Comparison of ENCODE assay signal across 10 cellular contexts in genomic region chr12:120720234-120720968, GRCh38. TPM values are rescaled to one million over a fixed set of nuclear protein-coding genes. Genes with fewer than 3 reads are reported as not detected.
DNase-seq lines count a peak whose midpoint lies in the region; ATAC-seq, FAIRE-seq and TF ChIP-seq lines count a peak whose summit lies in the region.
"Had no signal": no experiment of that assay in that cellular context is flagged by ENCODE, and none has a peak within 500 bp of the region (broad histone marks: within the 10 kb centered on the region; RNA-seq: fewer than 3 reads in every experiment).

No MANE protein-coding gene starts in this region.

- H3K18ac ChIP-seq in IMR-90 (ENCODE audit: low read depth, low read length), result no peak overlapping the region

- DNase-seq in A172 (ENCODE audit: low spot score) (peak; percentile 26), IMR-90 (peak; percentile 71), chondrocyte (ENCODE audit: low spot score) (no peak), left colon (no peak), HPDE6-E6E7 (ENCODE audit: extremely low spot score) (no peak), RCC 7860 (ENCODE audit: low spot score) (no peak)
- DNase-seq in stimulated activated effector memory CD8-positive, alpha-beta T cell treated with anti-CD3 and anti-CD28 coated beads, Interleukin-12 subunit alpha, Interleukin-12 subunit beta, amount 100 ng/mL, for 72 hours (ENCODE audit: low spot score in 2 of 2), result no peak
- DNase-seq: DND-41, H9 had no signal

- H3K9me3 Mint-ChIP-seq in chondrocyte (ENCODE audit: low read depth), result no peaks in the 10 kb centered on the region
- H3K9me3 Mint-ChIP-seq in stimulated activated effector memory CD8-positive, alpha-beta T cell treated with anti-CD3 and anti-CD28 coated beads, Interleukin-12 subunit alpha, Interleukin-12 subunit beta, amount 100 ng/mL, for 72 hours, result no peaks in the 10 kb centered on the region
- H3K9me3 Mint-ChIP-seq: H9 had no signal

- BruUV-seq in IMR-90 (replicated peaks; lab: Mats Ljungman, UMichigan), result no TSS peak

- H2AK5ac ChIP-seq in IMR-90 (ENCODE audit: low read depth, low read length), result no peak overlapping the region

- no peak overlapping the region for H2BK120ac ChIP-seq in IMR-90 (ENCODE audit: low read depth, low read length)

- H3K36me3 ChIP-seq in IMR-90 (ENCODE audit: control insufficient read depth, insufficient read depth, low read length), result peaks cover 43% of the 10 kb centered on the region

- H3K9me1 ChIP-seq in IMR-90 (ENCODE audit: insufficient read depth, low read length), result peaks cover 15% of the 10 kb centered on the region

- no peak overlapping the region for H3K4me3 ChIP-seq in IMR-90 (ENCODE audit: insufficient read depth, low read depth, low read length)

- H3K27me3 ChIP-seq in IMR-90 (ENCODE audit: control insufficient read depth, insufficient read depth, low read length), result no peaks in the 10 kb centered on the region

- in situ Hi-C loops in IMR-90 (cut with MboI; ENCODE audit: low sequenced_read_pairs), result no loop called here

- H3K23ac ChIP-seq in IMR-90 (ENCODE audit: low read depth, low read length), result no peak overlapping the region

- peaks cover 42% of the 10 kb centered on the region for H3K36me3 Mint-ChIP-seq in chondrocyte (ENCODE audit: low read depth)
- H3K36me3 Mint-ChIP-seq in stimulated activated effector memory CD8-positive, alpha-beta T cell treated with anti-CD3 and anti-CD28 coated beads, Interleukin-12 subunit alpha, Interleukin-12 subunit beta, amount 100 ng/mL, for 72 hours, result peaks cover 90% of the 10 kb centered on the region

- no peak overlapping the region for H3K14ac ChIP-seq in IMR-90 (replicated peaks; ENCODE audit: low read depth, low read length)

- no peak overlapping the region for H2BK20ac ChIP-seq in IMR-90 (ENCODE audit: low read depth, low read length)

- WGBS in IMR-90 (ENCODE audit: extremely low coverage in 2 of 2, insufficient read length in 1 of 2), 2 experiments, result 100% methylated on average over 1 of the region's 7 CpGs; no CpG with 5 or more reads in 1 of the 2 experiments

- no peaks in the 10 kb centered on the region for H4K20me1 ChIP-seq in IMR-90 (ENCODE audit: insufficient read depth, low read length)

- no peak overlapping the region for H2BK5ac ChIP-seq in IMR-90 (ENCODE audit: low read depth, low read length, poor library complexity, severe bottlenecking)

- TF ChIP-seq POLR2A in IMR-90 (IDR thresholded peaks at IDR 0.05; ENCODE audit: low read depth, low read length), result no peak

- no peak for FAIRE-seq in RCC 7860 (lab: Jason Lieb, UNC)

- TF ChIP-seq CTCF in IMR-90 (conservative IDR thresholded peaks at IDR 0.05; ENCODE audit: low read depth, low read length) (no peak), chondrocyte (IDR thresholded peaks at IDR 0.05) (no peak)

- ATAC-seq in IMR-90 (ENCODE audit: low read depth) (peak; percentile 74), left colon (peak; percentile 10), GM19395 (IDR thresholded peaks at IDR 0.05; ENCODE audit: unreplicated experiment) (no peak)
- no peak for ATAC-seq in stimulated activated effector memory CD8-positive, alpha-beta T cell treated with anti-CD3 and anti-CD28 coated beads, Interleukin-12 subunit alpha, Interleukin-12 subunit beta, amount 100 ng/mL, for 72 hours

- H3K9me3 ChIP-seq in IMR-90 (ENCODE audit: control insufficient read depth, insufficient read depth, low read length), result no peaks in the 10 kb centered on the region

- dilution Hi-C loops in IMR-90 (cut with HindIII; ENCODE audit: low sequenced_read_pairs, unreplicated experiment), result no loop called here

- no peaks in the 10 kb centered on the region for H3K27me3 Mint-ChIP-seq in chondrocyte (ENCODE audit: low read depth)

- H2BK15ac ChIP-seq in IMR-90 (ENCODE audit: low read depth, low read length), result no peak overlapping the region

- intact Hi-C loops in IMR-90 (cut with micrococcal nuclease) (no loop called here), left colon (cut with DNase I, micrococcal nuclease) (no loop called here)

- H3K27ac Mint-ChIP-seq in chondrocyte (ENCODE audit: unreplicated experiment), result peak overlapping the region; percentile 37
- H3K27ac Mint-ChIP-seq in stimulated activated effector memory CD8-positive, alpha-beta T cell treated with anti-CD3 and anti-CD28 coated beads, Interleukin-12 subunit alpha, Interleukin-12 subunit beta, amount 100 ng/mL, for 72 hours, result no peak overlapping the region
- H3K27ac Mint-ChIP-seq: H9 had no signal

- H4K8ac ChIP-seq in IMR-90 (ENCODE audit: low read depth in 2 of 2, low read length in 2 of 2), result no peak overlapping the region

- no peak overlapping the region for H4K5ac ChIP-seq in IMR-90 (ENCODE audit: low read depth, low read length)

- H2AFZ ChIP-seq in IMR-90 (replicated peaks; ENCODE audit: low read length, poor library complexity), result no peak overlapping the region

- H3K56ac ChIP-seq in IMR-90 (ENCODE audit: extremely low read depth, insufficient read depth, low read length), result no peak overlapping the region

- no peak overlapping the region; the same call in 1 of the 2 replicates for H3K4me2 ChIP-seq in IMR-90 (ENCODE audit: low read depth, low read length)

- H3K9ac ChIP-seq in IMR-90 (ENCODE audit: low read depth, low read length), result no peak overlapping the region

- CTCF ChIA-PET in IMR-90 (lab: Yijun Ruan, JAX), result interaction anchor here (0.5 to 0.9 kb wide), 4 partner anchors 137 to 251 kb away, joined by 3 to 5 read pairs (median 4); no protein-coding TSS in a partner anchor

- no peak overlapping the region for H4K91ac ChIP-seq in IMR-90 (ENCODE audit: insufficient read depth, low read depth, low read length)

- H3K4me1 ChIP-seq in IMR-90 (ENCODE audit: control insufficient read depth, insufficient read depth, low read length), result peaks cover 13% of the 10 kb centered on the region; the same call in 1 of the 2 replicates

- H3K79me1 ChIP-seq in IMR-90 (ENCODE audit: low read depth in 1 of 2, low read length in 2 of 2), result peaks cover 19 to 34% of the 10 kb centered on the region in 2 experiments; a peak in 3 of 4 replicates

- POLR2A ChIA-PET in IMR-90 (lab: Charles Lee; ENCODE audit: unreplicated experiment), result no interaction called here

- no peak overlapping the region for H2AK9ac ChIP-seq in IMR-90 (replicated peaks; ENCODE audit: low read depth, low read length, poor library complexity)

- H3K4me3 Mint-ChIP-seq in chondrocyte (ENCODE audit: unreplicated experiment), result no peak overlapping the region
- no peak overlapping the region for H3K4me3 Mint-ChIP-seq in stimulated activated effector memory CD8-positive, alpha-beta T cell treated with anti-CD3 and anti-CD28 coated beads, Interleukin-12 subunit alpha, Interleukin-12 subunit beta, amount 100 ng/mL, for 72 hours
- H3K4me3 Mint-ChIP-seq: H9 had no signal

- no peak for TF ChIP-seq RAD21 in IMR-90 (IDR thresholded peaks at IDR 0.05; ENCODE audit: low read length)

- no peak overlapping the region for H3K4ac ChIP-seq in IMR-90 (ENCODE audit: low read depth, low read length)

- peaks cover 22% of the 10 kb centered on the region for H3K4me1 Mint-ChIP-seq in chondrocyte (ENCODE audit: low read depth)
- H3K4me1 Mint-ChIP-seq in stimulated activated effector memory CD8-positive, alpha-beta T cell treated with anti-CD3 and anti-CD28 coated beads, Interleukin-12 subunit alpha, Interleukin-12 subunit beta, amount 100 ng/mL, for 72 hours, result peaks cover 22% of the 10 kb centered on the region

- no peak overlapping the region for H3K27ac ChIP-seq in IMR-90 (ENCODE audit: insufficient read depth, low read length)

TF ChIP-seq in IMR-90, 13 proteins besides CTCF, POLR2A, EP300 and RAD21 (continues in another document):
- TF ChIP-seq USF2 (IDR thresholded peaks at IDR 0.05; ENCODE audit: low read depth, low read length) (no peak), SMC3 (IDR thresholded peaks at IDR 0.05; ENCODE audit: low read depth, low read length) (no peak), ELK1 (IDR thresholded peaks at IDR 0.05; ENCODE audit: borderline replicate concordance, low read depth, low read length) (no peak), NFE2L2 (IDR thresholded peaks at IDR 0.05; ENCODE audit: low read depth, low read length) (no peak; the same call in 1 of the 2 replicates), MAFK (IDR thresholded peaks at IDR 0.05; ENCODE audit: low read depth, low read length) (no peak)

RNA-seq across cellular contexts. Expression of gene ACADS, which starts 5.2 kb away (rescaled TPM):
- 1.8 TPM in 1 of 2 replicates, not detected in the other for total RNA-seq in A172 (2014; rRNA removed; shearing (Covaris generic))
- total RNA-seq in IMR-90 (2012; rRNA removed), result 2.9 and 3.1 TPM in 2 replicates
- polyA plus RNA-seq in IMR-90 (2012; rRNA removed), result 5.5 and 6.5 TPM in 2 replicates
- 3.2 and 7.1 TPM in 2 replicates for polyA plus RNA-seq in IMR-90 (2012; cell fraction: cytosol; rRNA removed)
- 16.8 and 39.0 TPM in 2 replicates for polyA plus RNA-seq in IMR-90 (2012; cell fraction: nucleus; rRNA removed; ENCODE audit: low replicate concordance)
- 6.8 to 7.2 TPM (median 7.0 TPM) in 3 replicates for total RNA-seq in chondrocyte
- 100 to 1,000 TPM; 183 to 209 TPM for total RNA-seq in left colon

RNA-seq across cellular contexts. Expression of gene UNC119B, which starts 10.1 kb away (rescaled TPM):
- total RNA-seq in A172 (2014; rRNA removed; shearing (Covaris generic)), result 15.5 and 18.1 TPM in 2 replicates
- total RNA-seq in IMR-90 (2012; rRNA removed), result 8.4 and 10.3 TPM in 2 replicates
- polyA plus RNA-seq in IMR-90 (2012; rRNA removed), result 17.8 and 21.6 TPM in 2 replicates
- polyA plus RNA-seq in IMR-90 (2012; cell fraction: cytosol; rRNA removed), result 11.0 and 15.5 TPM in 2 replicates
- polyA plus RNA-seq in IMR-90 (2012; cell fraction: nucleus; rRNA removed; ENCODE audit: low replicate concordance), result 12.2 and 19.9 TPM in 2 replicates
- total RNA-seq in chondrocyte, result 21.9 to 22.7 TPM (median 22.3 TPM) in 3 replicates
- total RNA-seq in left colon, result 10 to 100 TPM; 15.1 to 27.5 TPM

RNA-seq across cellular contexts. Expression of gene MLEC, which starts 33.5 kb away (rescaled TPM):
- total RNA-seq in A172 (2014; rRNA removed; shearing (Covaris generic)), result 105 and 120 TPM in 2 replicates
- total RNA-seq in IMR-90 (2012; rRNA removed) (117 and 137 TPM in 2 replicates), chondrocyte (143 to 204 TPM (median 144 TPM) in 3 replicates), left colon (100 to 1,000 TPM; 271 to 278 TPM)
- 38.6 and 44.1 TPM in 2 replicates for polyA plus RNA-seq in IMR-90 (2012; rRNA removed)
- polyA plus RNA-seq in IMR-90 (2012; cell fraction: cytosol; rRNA removed), result 9.7 and 13.7 TPM in 2 replicates
- polyA plus RNA-seq in IMR-90 (2012; cell fraction: nucleus; rRNA removed; ENCODE audit: low replicate concordance), result 5.0 and 22.7 TPM in 2 replicates

Comparison
In these comparisons a context has a peak if more than half of its experiments do, and no peak if none do; other contexts are left out.
1. DNase-seq: peak in A172 (single experiment) and IMR-90 (single experiment); none in chondrocyte (single experiment), left colon (0 of 2), HPDE6-E6E7 (single experiment), stimulated activated effector memory CD8-positive, alpha-beta T cell treated with anti-CD3 and anti-CD28 coated beads, Interleukin-12 subunit alpha, Interleukin-12 subunit beta, amount 100 ng/mL, for 72 hours (0 of 2) and RCC 7860 (single experiment).
2. ATAC-seq: peak in IMR-90 (single experiment) and left colon (single experiment); none in GM19395 (single experiment) and stimulated activated effector memory CD8-positive, alpha-beta T cell treated with anti-CD3 and anti-CD28 coated beads, Interleukin-12 subunit alpha, Interleukin-12 subunit beta, amount 100 ng/mL, for 72 hours (single experiment).
3. RNA of gene ACADS, which starts 5.2 kb away (total RNA-seq): 183 to 209 TPM in left colon; 6.8 to 7.2 TPM in chondrocyte, 2.9 to 3.1 TPM in IMR-90 and 1.8 TPM in A172; every median in the first group is over 10 times any median in the second.